8 cellular contexts compared by ENCODE assay signal in the genomic region with DNA sequence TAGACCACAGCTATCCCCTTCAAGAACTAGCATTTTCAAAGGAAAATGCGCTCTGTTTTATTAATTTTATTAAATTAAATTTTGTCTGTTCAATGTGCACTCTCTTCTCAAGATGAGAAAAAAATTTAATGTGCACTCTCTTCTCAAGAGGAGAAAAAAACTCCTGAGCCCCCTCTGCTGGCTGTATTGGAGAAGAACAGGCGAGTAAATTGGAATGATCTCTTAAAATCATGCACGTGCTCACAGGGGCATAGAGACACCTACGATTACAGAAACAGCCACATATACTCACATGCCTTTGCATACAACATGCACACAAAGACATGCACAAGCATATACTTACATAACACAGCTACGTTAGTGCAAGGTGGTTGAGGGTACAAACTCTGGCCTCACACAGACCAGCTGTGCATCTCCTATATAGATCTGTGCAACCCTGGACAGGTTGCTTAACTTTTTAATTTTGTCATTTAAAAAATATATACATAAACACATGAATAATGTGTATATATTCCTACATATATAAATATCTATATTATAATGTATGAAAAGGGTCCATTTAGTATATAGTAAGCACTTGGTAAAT.
A peak's percentile ranks its signal among the peaks of the same experiment; 100 is the strongest.
DNase-seq lines count a peak whose midpoint lies in the region; ATAC-seq, FAIRE-seq and TF ChIP-seq lines count a peak whose summit lies in the region.

No MANE protein-coding gene starts in this region.

- H3K4me3 ChIP-seq in BJ (ENCODE audit: low read depth, low read length), result no peak overlapping the region
- H3K4me3 ChIP-seq in GM12875 (ENCODE audit: low read depth, low read length), result no peak overlapping the region

- ATAC-seq in HG03159 (IDR thresholded peaks at IDR 0.05; ENCODE audit: unreplicated experiment), result peak; percentile 92
- ATAC-seq in GM21528 (IDR thresholded peaks at IDR 0.05; ENCODE audit: low FRiP score, unreplicated experiment), result no peak

- CTCF ChIA-PET in BJ (lab: Yijun Ruan, JAX), result interaction anchor here (0.7 to 1.1 kb wide), 5 partner anchors 12 to 348 kb away, joined by 3 to 5 read pairs (median 4); no protein-coding TSS in a partner anchor

- POLR2A ChIA-PET in BJ (lab: Charles Lee), result no interaction called here

- H3K27ac Mint-ChIP-seq in nephron progenitor cell, result no peak overlapping the region

- no peaks in the 10 kb centered on the region for H3K36me3 ChIP-seq in BJ (ENCODE audit: control insufficient read depth, insufficient read depth, low read length)

- TF ChIP-seq CTCF in BJ (IDR thresholded peaks at IDR 0.05; ENCODE audit: insufficient read depth, low read depth, low read length) (peak; percentile 53), GM12875 (IDR thresholded peaks at IDR 0.05; ENCODE audit: borderline replicate concordance, insufficient read depth, low read depth, low read length) (peak; percentile 62), nephron progenitor cell (IDR thresholded peaks at IDR 0.05) (peak; percentile 70)

- H3K36me3 Mint-ChIP-seq in nephron progenitor cell (ENCODE audit: low read depth), result no peaks in the 10 kb centered on the region

- H3K4me1 Mint-ChIP-seq in nephron progenitor cell, result no peaks in the 10 kb centered on the region

- peaks cover 1% of the 10 kb centered on the region for H3K9me3 Mint-ChIP-seq in nephron progenitor cell

- no peaks in the 10 kb centered on the region for H3K27me3 ChIP-seq in BJ (ENCODE audit: control insufficient read depth, insufficient read depth, low read length)

- no peak overlapping the region for H3K4me3 Mint-ChIP-seq in nephron progenitor cell

- H3K27me3 Mint-ChIP-seq in nephron progenitor cell (ENCODE audit: low read depth, poor library complexity), result no peaks in the 10 kb centered on the region

- DNase-seq in BJ (ENCODE audit: low read depth), result no peak
- DNase-seq in RPMI8226, result peak; percentile 37
- peak; percentile 64 for DNase-seq in nephron progenitor cell
- DNase-seq in stimulated activated naive CD4-positive, alpha-beta T cell treated with Interleukin-2 at 50 U/mL for 16 hours (lab: John Stamatoyannopoulos, UW), result no peak

- FAIRE-seq in endometrium (lab: Jason Lieb, UNC), result peak; percentile 62

Comparison
In these comparisons a context has a peak if more than half of its experiments do, and no peak if none do; other contexts are left out.
1. DNase-seq: peak in RPMI8226 (single experiment) and nephron progenitor cell (single experiment); none in BJ (single experiment) and stimulated activated naive CD4-positive, alpha-beta T cell treated with Interleukin-2 at 50 U/mL for 16 hours (single experiment).
2. Peak in every context shown above with its lines, with median percentiles within 50 percentile points of each other: CTCF ChIP-seq.